8 cellular contexts compared by ENCODE assay signal in the genomic region with DNA sequence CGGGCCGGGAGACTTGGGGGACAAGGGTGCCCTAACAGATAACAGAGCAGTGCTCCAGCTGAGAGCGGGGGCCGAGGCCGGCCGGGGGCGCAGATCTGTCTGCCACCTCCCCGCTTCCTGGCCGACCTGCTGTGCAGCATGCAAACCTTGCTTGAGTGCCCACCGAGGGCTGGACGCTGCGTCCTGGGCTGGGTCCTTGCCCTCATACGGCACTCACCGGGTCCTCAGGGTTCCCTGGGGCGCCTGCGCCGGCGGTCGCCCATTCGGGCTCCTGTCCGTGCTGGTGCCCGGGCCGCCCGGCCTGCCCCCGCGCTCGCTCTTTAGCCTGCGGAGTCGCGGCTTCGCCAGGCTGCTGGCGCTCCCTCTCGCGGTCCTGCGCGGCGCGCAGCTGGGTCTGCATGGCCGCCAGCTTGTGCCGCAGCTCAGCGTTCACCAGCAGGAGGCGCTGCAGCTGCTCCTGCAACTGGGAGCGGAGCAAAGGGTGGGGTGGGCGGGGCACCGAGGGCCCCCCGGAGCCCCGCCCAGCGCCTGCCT. TPM values are rescaled to one million over a fixed set of nuclear protein-coding genes. Genes with fewer than 3 reads are reported as not detected.
DNase-seq lines count a peak whose midpoint lies in the region; ATAC-seq and TF ChIP-seq lines count a peak whose summit lies in the region.

No MANE protein-coding gene starts in this region.

- peaks cover 13% of the 10 kb centered on the region for H3K36me3 Mint-ChIP-seq in mesothelial cell of epicardium

- DNase-seq in AG09309 (ENCODE audit: low read depth) (peak; percentile 80), NCI-H69 (lab: John Stamatoyannopoulos, UW) (peak; percentile 89), mesothelial cell of epicardium (ENCODE audit: low spot score in 2 of 2, unreplicated experiment in 2 of 2) (peak; percentile 92 to 95)
- peak; percentile 85 to 88 for DNase-seq in activated CD8-positive, alpha-beta memory T cell treated with anti-CD3 and anti-CD28 coated beads for 4 hours (ENCODE audit: low read depth in 2 of 2)
- DNase-seq in effector memory CD4-positive, alpha-beta T cell, result peak; percentile 89 to 94 (median 92)
- DNase-seq in stimulated activated CD8-positive, alpha-beta memory T cell treated with anti-CD3 and anti-CD28 coated beads, Interleukin-15, amount 100 ng/mL, for 24 hours (ENCODE audit: low read depth), result peak; percentile 86

- H3K9me3 Mint-ChIP-seq in mesothelial cell of epicardium, result no peaks in the 10 kb centered on the region

- H3K27ac ChIP-seq in effector memory CD4-positive, alpha-beta T cell (ENCODE audit: insufficient read depth, low read length, poor library complexity, severe bottlenecking), result peak overlapping the region; percentile 35

- H3K27ac Mint-ChIP-seq in mesothelial cell of epicardium, result no peak overlapping the region

- H3K9me3 ChIP-seq in effector memory CD4-positive, alpha-beta T cell (ENCODE audit: control insufficient read depth, low read length), result no peaks in the 10 kb centered on the region

- peaks cover 38% of the 10 kb centered on the region for H3K36me3 ChIP-seq in effector memory CD4-positive, alpha-beta T cell (ENCODE audit: control insufficient read depth, insufficient read depth, low read length)

- H3K4me3 ChIP-seq in AG09309 (ENCODE audit: control insufficient read depth, low read depth, low read length), result peak overlapping the region; percentile 44
- peak overlapping the region; percentile 52 for H3K4me3 ChIP-seq in effector memory CD4-positive, alpha-beta T cell (ENCODE audit: insufficient read depth, low read depth, low read length, poor library complexity, severe bottlenecking)

- peak; percentile 54 for ATAC-seq in GM18868 (IDR thresholded peaks at IDR 0.05; ENCODE audit: unreplicated experiment)
- ATAC-seq in HG03135 (IDR thresholded peaks at IDR 0.05; ENCODE audit: unreplicated experiment), result peak; percentile 48

- peaks cover 28% of the 10 kb centered on the region for H3K4me1 ChIP-seq in effector memory CD4-positive, alpha-beta T cell (ENCODE audit: control insufficient read depth, insufficient read depth, low read length, poor library complexity, severe bottlenecking)

- H3K4me3 Mint-ChIP-seq in mesothelial cell of epicardium, result peak overlapping the region; percentile 65

- H3K27me3 Mint-ChIP-seq in mesothelial cell of epicardium (ENCODE audit: low read depth), result peaks cover 5% of the 10 kb centered on the region

- H3K27me3 ChIP-seq in effector memory CD4-positive, alpha-beta T cell (replicated peaks; ENCODE audit: control insufficient read depth, insufficient read depth, low read length, poor library complexity, severe bottlenecking), result no peaks in the 10 kb centered on the region

- TF ChIP-seq CTCF in AG09309 (IDR thresholded peaks at IDR 0.05; ENCODE audit: control insufficient read depth, insufficient read depth, low read depth, low read length, missing control alignments) (peak; percentile 81), mesothelial cell of epicardium (IDR thresholded peaks at IDR 0.05; ENCODE audit: unreplicated experiment) (peak; percentile 80)

- peaks cover 25% of the 10 kb centered on the region for H3K4me1 Mint-ChIP-seq in mesothelial cell of epicardium

RNA-seq across cellular contexts. Expression of a gene that starts 1.0 kb away (rescaled TPM):
- 3.4 to 3.8 TPM (median 3.5 TPM) in 3 replicates for total RNA-seq in mesothelial cell of epicardium

RNA-seq across cellular contexts. Expression of a gene that starts 3.1 kb away (rescaled TPM):
- 1.5 to 2.1 TPM (median 1.8 TPM) in 3 replicates for total RNA-seq in mesothelial cell of epicardium

RNA-seq across cellular contexts. Expression of a gene that starts 20.0 kb away (rescaled TPM):
- 12.4 to 13.3 TPM (median 12.4 TPM) in 3 replicates for total RNA-seq in mesothelial cell of epicardium

RNA-seq across cellular contexts. Expression of a gene that starts 36.0 kb away (rescaled TPM):
- total RNA-seq in mesothelial cell of epicardium, result 331 to 354 TPM (median 334 TPM) in 3 replicates

Comparison
In these comparisons a context has a peak if more than half of its experiments do, and no peak if none do; other contexts are left out.
1. Peak in every context shown above with its lines: DNase-seq, ATAC-seq, H3K4me3 ChIP-seq and H3K27ac ChIP-seq.